In the genomic region with DNA sequence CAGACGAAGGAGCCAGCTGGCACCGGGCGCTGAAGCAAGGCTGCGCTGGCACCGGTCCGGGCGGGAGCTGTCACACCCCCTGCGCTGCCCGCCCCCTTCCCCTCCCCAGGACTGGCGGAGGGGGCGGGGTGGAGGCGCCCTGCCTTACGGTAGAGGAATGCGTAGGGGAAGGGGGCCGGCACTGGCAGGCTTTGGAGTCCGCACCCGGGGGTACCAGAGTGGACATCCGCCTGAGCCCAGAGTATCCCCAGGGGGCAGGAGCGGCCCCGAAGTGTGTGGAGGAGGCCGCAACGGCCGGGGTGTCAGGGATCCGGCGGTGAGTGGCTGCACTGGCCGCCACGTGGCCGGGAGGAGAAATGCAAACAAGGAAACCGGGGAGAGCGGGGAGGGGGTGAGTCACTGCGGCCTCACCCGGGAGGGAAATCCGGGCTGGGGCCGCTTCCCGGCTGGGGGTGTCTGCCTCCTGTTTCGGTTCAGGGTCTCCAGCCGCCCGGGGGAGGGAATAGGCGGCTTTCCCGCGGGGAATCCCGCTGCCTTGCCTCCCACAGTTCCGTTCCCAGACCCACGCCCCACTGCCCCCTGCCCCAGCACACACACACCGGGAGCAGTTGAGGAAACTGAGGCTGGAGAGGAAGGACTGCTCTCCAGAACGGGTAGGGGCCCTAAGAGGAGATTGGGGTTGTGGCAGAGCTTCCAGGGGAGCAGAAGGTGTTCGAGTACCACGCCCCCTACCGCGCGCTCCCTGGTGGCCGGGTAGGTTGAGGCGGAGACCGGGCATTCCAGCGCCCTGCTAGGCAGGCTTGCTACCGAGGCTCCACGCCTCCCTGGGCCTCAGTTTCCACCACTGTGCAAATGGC, we compare ENCODE assay signal across 1 cellular context.
TF ChIP-seq lines count a peak whose summit lies in the region.

Gene RAPGEF3, minus strand, starts transcription at position 47 of the 857 bp plus-strand sequence. CDS start 324 bp downstream, outside the sequence.

TF ChIP-seq in A549, 52 proteins besides CTCF, POLR2A, EP300 and RAD21 (continued from another document):
- TF ChIP-seq, protein P1, sequence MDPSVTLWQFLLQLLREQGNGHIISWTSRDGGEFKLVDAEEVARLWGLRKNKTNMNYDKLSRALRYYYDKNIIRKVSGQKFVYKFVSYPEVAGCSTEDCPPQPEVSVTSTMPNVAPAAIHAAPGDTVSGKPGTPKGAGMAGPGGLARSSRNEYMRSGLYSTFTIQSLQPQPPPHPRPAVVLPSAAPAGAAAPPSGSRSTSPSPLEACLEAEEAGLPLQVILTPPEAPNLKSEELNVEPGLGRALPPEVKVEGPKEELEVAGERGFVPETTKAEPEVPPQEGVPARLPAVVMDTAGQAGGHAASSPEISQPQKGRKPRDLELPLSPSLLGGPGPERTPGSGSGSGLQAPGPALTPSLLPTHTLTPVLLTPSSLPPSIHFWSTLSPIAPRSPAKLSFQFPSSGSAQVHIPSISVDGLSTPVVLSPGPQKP (IDR thresholded peaks at IDR 0.05; ENCODE audit: low read depth, low read length), result no peak
- TF ChIP-seq GATA3 (IDR thresholded peaks at IDR 0.05; ENCODE audit: borderline replicate concordance) (peak; percentile 12; the same call in 1 of the 2 replicates), FOSB (CRISPR knock-in tag; IDR thresholded peaks at IDR 0.05) (no peak), RARB (CRISPR knock-in tag; IDR thresholded peaks at IDR 0.05) (no peak), REST (IDR thresholded peaks at IDR 0.05) (no peak), SMC3 (IDR thresholded peaks at IDR 0.05) (peak; percentile 18; the same call in 2 of the 3 replicates), FOXS1 (CRISPR knock-in tag; IDR thresholded peaks at IDR 0.05) (no peak), CHD2 (IDR thresholded peaks at IDR 0.05; ENCODE audit: low read length, partially characterized antibody) (no peak), MYC (IDR thresholded peaks at IDR 0.05; ENCODE audit: borderline replicate concordance, low read length) (peak; percentile 72), HES2 (IDR thresholded peaks at IDR 0.05) (no peak), EHMT2 (IDR thresholded peaks at IDR 0.05; ENCODE audit: low read depth) (no peak), HMGXB4 (CRISPR knock-in tag; IDR thresholded peaks at IDR 0.05; ENCODE audit: borderline replicate concordance) (no peak), RFX5 (IDR thresholded peaks at IDR 0.05) (no peak), PHF8 (IDR thresholded peaks at IDR 0.05; ENCODE audit: borderline replicate concordance, low read depth) (peak; percentile 58; the same call in 1 of the 2 replicates)
- TF ChIP-seq, protein P2, sequence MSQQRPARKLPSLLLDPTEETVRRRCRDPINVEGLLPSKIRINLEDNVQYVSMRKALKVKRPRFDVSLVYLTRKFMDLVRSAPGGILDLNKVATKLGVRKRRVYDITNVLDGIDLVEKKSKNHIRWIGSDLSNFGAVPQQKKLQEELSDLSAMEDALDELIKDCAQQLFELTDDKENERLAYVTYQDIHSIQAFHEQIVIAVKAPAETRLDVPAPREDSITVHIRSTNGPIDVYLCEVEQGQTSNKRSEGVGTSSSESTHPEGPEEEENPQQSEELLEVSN (IDR thresholded peaks at IDR 0.05; ENCODE audit: borderline replicate concordance, low read depth), result peak; percentile 81
